In the genomic region with DNA sequence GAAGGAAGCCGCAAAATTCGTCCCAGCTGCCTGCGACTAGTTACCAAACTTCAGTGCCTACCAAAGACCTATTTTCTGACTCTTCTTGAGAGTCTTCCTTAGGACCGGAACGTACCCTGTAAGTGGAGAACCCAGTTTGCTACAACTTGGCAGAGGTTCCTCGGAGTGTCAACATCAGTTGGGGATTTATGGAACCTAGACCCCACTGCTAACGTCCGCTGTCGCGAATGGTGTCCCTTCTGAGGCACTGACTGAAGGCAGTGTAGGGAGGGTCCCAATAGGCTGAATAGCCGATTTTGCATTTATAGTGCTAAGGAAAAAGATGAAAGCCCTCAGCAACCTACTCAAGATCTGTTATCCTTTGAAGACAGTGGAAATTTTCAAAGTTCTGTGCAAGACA, we compare ENCODE assay signal across 9 cellular contexts. TPM values are rescaled to one million over a fixed set of nuclear protein-coding genes. Genes with fewer than 3 reads are reported as not detected.
DNase-seq lines count a peak whose midpoint lies in the region; ATAC-seq, FAIRE-seq and TF ChIP-seq lines count a peak whose summit lies in the region.
"Had no signal": no experiment of that assay in that cellular context is flagged by ENCODE, and none has a peak within 500 bp of the region (broad histone marks: within the 10 kb centered on the region; RNA-seq: fewer than 3 reads in every experiment).

No MANE protein-coding gene starts in this region.

- CTCF ChIA-PET in CD8-positive, alpha-beta T cell (lab: Charles Lee), result interaction anchor here (1.6 to 4.8 kb wide), 7 partner anchors 9 to 104 kb away, joined by 4 to 37 read pairs (median 9); no protein-coding TSS in a partner anchor
- CTCF ChIA-PET in H1 (lab: Charles Lee; ENCODE audit: partially characterized antibody), result no interaction called here

- no peak overlapping the region for H4K5ac ChIP-seq in H1 (ENCODE audit: insufficient read length, low read depth, low read length)

- no peak overlapping the region for H2AK5ac ChIP-seq in H1 (ENCODE audit: low read depth, low read length)

- peak overlapping the region; percentile 86 for H3K4me3 Mint-ChIP-seq in CD8-positive, alpha-beta T cell

- no peaks in the 10 kb centered on the region for H3K27me3 ChIP-seq in CD8-positive, alpha-beta T cell (ENCODE audit: insufficient read depth, low read length)
- H3K27me3 ChIP-seq in H1 (replicated peaks in 1 of 4; ENCODE audit: control insufficient read depth in 3 of 4, extremely low read depth in 1 of 4, insufficient read depth in 3 of 4, low read length in 3 of 4) (peaks cover 0 to 4% (median under 1%) of the 10 kb centered on the region in 4 experiments; a peak in 4 of 7 replicates), pancreas (no peaks in the 10 kb centered on the region)
- H3K27me3 ChIP-seq: foreskin keratinocyte had no signal

- H2BK120ac ChIP-seq in H1 (replicated peaks; ENCODE audit: low read depth, low read length), result no peak overlapping the region

- WGBS in H1 (ENCODE audit: extremely low coverage in 1 of 2, insufficient coverage in 1 of 2, insufficient read length in 1 of 2, insufficient replicate concordance in 2 of 2, low coverage in 1 of 2, low lambda C conversion rate in 2 of 2, missing lambda C conversion rate in 1 of 2), 2 experiments, result 27% methylated on average over 8 of the region's 11 CpGs; no CpG with 5 or more reads in 1 of the 2 experiments
- WGBS in pancreas, 2 donors, result 7 to 12% methylated on average over 11 of the region's 11 CpGs

- H3K4ac ChIP-seq in H1 (replicated peaks; ENCODE audit: insufficient read length, low read depth, low read length), result no peak overlapping the region

- peak overlapping the region; percentile 67 for H3K4me3 ChIP-seq in CD8-positive, alpha-beta T cell (ENCODE audit: low read depth, low read length)
- H3K4me3 ChIP-seq in H1 (ENCODE audit: extremely low read depth in 1 of 4, insufficient read depth in 2 of 4, low read depth in 3 of 4, low read length in 4 of 4) (peak overlapping the region; percentile 58 to 70 (median 61)), pancreas (peak overlapping the region; percentile 28 to 98 (median 66))

- ATAC-seq in CD8-positive, alpha-beta T cell, result peak; percentile 2
- ATAC-seq in pancreas (no peak), GM18517 (IDR thresholded peaks at IDR 0.05; ENCODE audit: unreplicated experiment) (no peak)

- H4K91ac ChIP-seq in H1 (replicated peaks; ENCODE audit: insufficient read length, low read length), result no peak overlapping the region

- no peak overlapping the region for H2BK20ac ChIP-seq in H1 (ENCODE audit: low read length)

- H3K4me1 Mint-ChIP-seq in CD8-positive, alpha-beta T cell (ENCODE audit: low read depth), result peaks cover 45% of the 10 kb centered on the region

- no peak overlapping the region for H3K18ac ChIP-seq in H1 (ENCODE audit: extremely low read depth, low read length)

- no peak overlapping the region for H2BK15ac ChIP-seq in H1 (ENCODE audit: low read length)

- no peak for TF ChIP-seq POLR2A in H1 (IDR thresholded peaks at IDR 0.05; ENCODE audit: control extremely low read depth in 1 of 2, low read depth in 2 of 2, low read length in 2 of 2)

- DNase-seq in CD8-positive, alpha-beta T cell, result no peak
- peak; percentile 71 for DNase-seq in NCI-H748 (lab: John Stamatoyannopoulos, UW; ENCODE audit: unreplicated experiment)
- no peak for DNase-seq in H1 (ENCODE audit: low read depth in 1 of 2, low spot score in 2 of 2)
- no peak for DNase-seq in pancreas
- DNase-seq in effector CD4-positive, alpha-beta T cell, result no peak
- DNase-seq in NCI-H1436 (lab: John Stamatoyannopoulos, UW), result no peak
- no peak for DNase-seq in D341Med (ENCODE audit: low spot score)

- peaks cover 8% of the 10 kb centered on the region; the same call in 1 of the 2 replicates for H3K23me2 ChIP-seq in H1 (ENCODE audit: low read depth, low read length)

- peak overlapping the region in 1 of 4 experiments; percentile 59; a peak in 2 of 7 replicates for H3K9ac ChIP-seq in H1 (replicated peaks in 1 of 4; ENCODE audit: extremely low read depth in 1 of 4, low read depth in 3 of 4, low read length in 3 of 4)

- H3K4me2 ChIP-seq in H1 (ENCODE audit: insufficient read depth in 1 of 2, low read depth in 2 of 2, low read length in 2 of 2), result peak overlapping the region; percentile 91 to 99

- H3K27ac ChIP-seq in CD8-positive, alpha-beta T cell (ENCODE audit: low read depth, low read length), result peak overlapping the region; percentile 83
- H3K27ac ChIP-seq in H1 (ENCODE audit: low read depth, low read length), result no peak overlapping the region
- peak overlapping the region in 1 of 4 donors; percentile 20 for H3K27ac ChIP-seq in pancreas

- peaks cover 2 to 36% of the 10 kb centered on the region in 2 experiments; a peak in 3 of 4 replicates for H3K79me2 ChIP-seq in H1 (ENCODE audit: control insufficient read depth in 1 of 2, insufficient read depth in 2 of 2, low read length in 2 of 2)

- H3K14ac ChIP-seq in H1 (ENCODE audit: insufficient read length), result no peak overlapping the region

- no peak for FAIRE-seq in H1 (lab: Jason Lieb, UNC)
- no peak for FAIRE-seq in pancreas (lab: Jason Lieb, UNC)

- peak overlapping the region; percentile 90 for H3K27ac Mint-ChIP-seq in CD8-positive, alpha-beta T cell

- TF ChIP-seq RAD21 in H1 (IDR thresholded peaks at IDR 0.05 in 1 of 2, conservative IDR thresholded peaks at IDR 0.05 in 1 of 2; ENCODE audit: low read depth in 2 of 2, low read length in 2 of 2), result no peak

- POLR2A ChIA-PET in CD8-positive, alpha-beta T cell (lab: Charles Lee), result interaction anchor here (1.0 to 3.8 kb wide), 21 partner anchors 10 to 99 kb away, joined by 3 to 31 read pairs (median 7); no protein-coding TSS in a partner anchor
- POLR2A ChIA-PET in H1 (lab: Charles Lee; ENCODE audit: partially characterized antibody), result no interaction called here

- no peak overlapping the region for H4K8ac ChIP-seq in H1 (ENCODE audit: extremely low read depth, insufficient read depth, low read length)

- no peak overlapping the region for H3K56ac ChIP-seq in H1 (replicated peaks; ENCODE audit: insufficient read length, low read depth, low read length)

- H2AFZ ChIP-seq in H1 (ENCODE audit: low read length), result peak overlapping the region; percentile 100

- peaks cover 45% of the 10 kb centered on the region for H3K4me1 ChIP-seq in CD8-positive, alpha-beta T cell (ENCODE audit: insufficient read depth, low read length)
- H3K4me1 ChIP-seq in H1 (replicated peaks in 1 of 4; ENCODE audit: control insufficient read depth in 3 of 4, insufficient read depth in 4 of 4, low read length in 3 of 4), result peaks cover 0 to 10% (median 7%) of the 10 kb centered on the region in 4 experiments; a peak in 3 of 7 replicates
- peaks cover 0 to 10% (median 6%) of the 10 kb centered on the region in 3 donors for H3K4me1 ChIP-seq in pancreas

- H3K23ac ChIP-seq in H1 (ENCODE audit: insufficient read length), result no peak overlapping the region

- intact Hi-C loops in CD8-positive, alpha-beta T cell (cut with DNase I, micrococcal nuclease), result loop anchor here (1.0 to 10.0 kb wide), 9 partner anchors 12 to 637 kb away; partner anchors contain the start of genes DNAH7 (in 2 of the 2) and SLC39A10 (in 1 of the 2)
- intact Hi-C loops in pancreas (cut with DNase I), result no loop called here

- H3K9me3 Mint-ChIP-seq in CD8-positive, alpha-beta T cell, result no peaks in the 10 kb centered on the region

- no peaks in the 10 kb centered on the region for H3K27me3 Mint-ChIP-seq in CD8-positive, alpha-beta T cell (ENCODE audit: low read depth)

- H3K9me3 ChIP-seq in CD8-positive, alpha-beta T cell (ENCODE audit: low read length), result no peaks in the 10 kb centered on the region
- H3K9me3 ChIP-seq in H1 (ENCODE audit: insufficient read depth in 2 of 2, low read depth in 1 of 2, low read length in 1 of 2), result no peaks in the 10 kb centered on the region
- no peaks in the 10 kb centered on the region for H3K9me3 ChIP-seq in pancreas

- TF ChIP-seq EP300 in H1 (IDR thresholded peaks at IDR 0.05; ENCODE audit: borderline replicate concordance in 1 of 2, low read depth in 2 of 2, low read length in 2 of 2), result no peak

- H3K36me3 ChIP-seq in CD8-positive, alpha-beta T cell (ENCODE audit: insufficient read depth, low read length), result no peaks in the 10 kb centered on the region
- H3K36me3 ChIP-seq in H1 (ENCODE audit: control insufficient read depth in 2 of 4, insufficient read depth in 4 of 4, low read length in 3 of 4) (no peaks in the 10 kb centered on the region), pancreas (no peaks in the 10 kb centered on the region)

- no peak overlapping the region for H2BK12ac ChIP-seq in H1 (ENCODE audit: low read depth, low read length)

- H3K36me3 Mint-ChIP-seq in CD8-positive, alpha-beta T cell, result peaks cover 37% of the 10 kb centered on the region

- H3K79me1 ChIP-seq in H1 (ENCODE audit: low read depth, low read length), result 0 out of 2 replicates have a peak, but pooled peaks cover 2% of the 10 kb centered on the region

- peaks cover 0 to 1% of the 10 kb centered on the region in 2 experiments for H4K20me1 ChIP-seq in H1 (replicated peaks in 1 of 2; ENCODE audit: control insufficient read depth in 1 of 2, insufficient read depth in 2 of 2, low read length in 2 of 2)

- no peak for TF ChIP-seq CTCF in CD8-positive, alpha-beta T cell (IDR thresholded peaks at IDR 0.05)
- TF ChIP-seq CTCF in H1 (IDR thresholded peaks at IDR 0.05; ENCODE audit: control extremely low read depth in 1 of 3, insufficient read depth in 1 of 3, low read depth in 1 of 3, low read length in 3 of 3) (no peak), pancreas (IDR thresholded peaks at IDR 0.05) (no peak)

- no peak overlapping the region for H2BK5ac ChIP-seq in H1 (ENCODE audit: low read depth, low read length)

TF ChIP-seq in H1, 55 proteins besides CTCF, POLR2A, EP300 and RAD21 (continues in another document):
- no peak for TF ChIP-seq RNF2 (IDR thresholded peaks at IDR 0.05; ENCODE audit: borderline replicate concordance, low read depth, low read length, missing control alignments, poor library complexity, severe bottlenecking)

RNA-seq across cellular contexts. Expression of gene STK17B, which starts 0.6 kb away (rescaled TPM):
- 100 to 1,000 TPM; 582 to 601 TPM for total RNA-seq in CD8-positive, alpha-beta T cell
- 10.5 and 11.8 TPM in 2 replicates for total RNA-seq in H1 (2021; fragmentation: NEBNext Ultra II Directional; extraction: Animal tissue kit (Norgen Biotek cat#: 25700))
- polyA plus RNA-seq in H1 (2011; rRNA removed) (0.88 and 1.8 TPM in 2 replicates), pancreas (1 to 10 TPM; 1.9 to 2.1 TPM)
- 2.1 TPM for polyA plus RNA-seq in H1 (2011; cell fraction: cytosol; rRNA removed)
- polyA plus RNA-seq in H1 (2011; cell fraction: nucleus; rRNA removed), result 0.81 TPM
- 1.5 to 6.2 TPM (median 2.0 TPM) in 4 replicates for polyA plus RNA-seq in H1 (2012, experiment 1 of 2)
- polyA plus RNA-seq in H1 (2012, experiment 2 of 2), result 0.47 TPM
- 4.5 TPM for polyA plus RNA-seq in H1 (2013, experiment 1 of 2)
- polyA plus RNA-seq in H1 (2013, experiment 2 of 2), result 4.4 TPM
- 3.7 and 8.3 TPM in 2 replicates for polyA minus RNA-seq in H1 (2011; rRNA and poly(A)+ RNA removed)
- 4.5 TPM for polyA minus RNA-seq in H1 (2011; cell fraction: cytosol; rRNA and poly(A)+ RNA removed)
- 6.0 TPM for polyA minus RNA-seq in H1 (2011; cell fraction: nucleus; rRNA and poly(A)+ RNA removed)
- 10 to 100 TPM in 1 of 6 donors, 1 to 10 TPM in 5; 4.8 to 10.9 (median 7.2) TPM for total RNA-seq in pancreas

Comparison
In these comparisons a context has a peak if more than half of its experiments do, and no peak if none do; other contexts are left out.
1. RNA of gene STK17B, which starts 0.6 kb away (total RNA-seq): 582 to 601 TPM in CD8-positive, alpha-beta T cell; 10.5 to 11.8 TPM in H1 and 4.8 to 10.9 TPM in pancreas; every median in the first group is over 10 times any median in the second.
2. intact Hi-C loops: an anchor here in CD8-positive, alpha-beta T cell (1.0 to 10.0 kb wide); none called in pancreas.
3. Peak in every context shown above with its lines, with median percentiles within 50 percentile points of each other: H3K4me3 ChIP-seq.